In genomic region chr6:11354019-11354418, GRCh38 we compare ENCODE assay signal across 8 cellular contexts.
DNase-seq lines count a peak whose midpoint lies in the region; ATAC-seq and TF ChIP-seq lines count a peak whose summit lies in the region.

No MANE protein-coding gene starts in this region.

- no peak for TF ChIP-seq CTCF in DND-41 (IDR thresholded peaks at IDR 0.05; ENCODE audit: borderline replicate concordance, extremely low read depth, low read length, poor library complexity, severe bottlenecking)

- H3K9ac ChIP-seq in DND-41 (ENCODE audit: low read depth, low read length): peak overlapping the region; percentile 29

- peak overlapping the region; percentile 57 for H3K4me2 ChIP-seq in DND-41 (ENCODE audit: insufficient read depth, low read length)

- H3K4me1 Mint-ChIP-seq in activated naive CD4-positive, alpha-beta T cell treated with anti-CD3 and anti-CD28 coated beads, Interleukin-2, amount 10 ng/mL, durations not matched to agents 7 days and 5 days: peaks cover 62% of the 10 kb centered on the region

- peaks cover 81% of the 10 kb centered on the region for H3K36me3 Mint-ChIP-seq in activated naive CD4-positive, alpha-beta T cell treated with anti-CD3 and anti-CD28 coated beads, Interleukin-2, amount 10 ng/mL, durations not matched to agents 7 days and 5 days

- H3K27ac ChIP-seq in DND-41 (ENCODE audit: low read length): peak overlapping the region; percentile 77

- no peaks in the 10 kb centered on the region for H3K36me3 ChIP-seq in DND-41 (ENCODE audit: insufficient read depth, low read length)

- H3K79me2 ChIP-seq in DND-41 (ENCODE audit: insufficient read depth, low read length): no peaks in the 10 kb centered on the region; the same call in 1 of the 2 replicates

- H3K27me3 Mint-ChIP-seq in activated naive CD4-positive, alpha-beta T cell treated with anti-CD3 and anti-CD28 coated beads, Interleukin-2, amount 10 ng/mL, durations not matched to agents 7 days and 5 days: no peaks in the 10 kb centered on the region

- H2AFZ ChIP-seq in DND-41 (ENCODE audit: low read depth, low read length): peak overlapping the region; percentile 46

- no peaks in the 10 kb centered on the region for H4K20me1 ChIP-seq in DND-41 (ENCODE audit: insufficient read depth, low read length)

- CTCF ChIA-PET in activated naive CD4-positive, alpha-beta T cell treated with anti-CD3 and anti-CD28 coated beads, Interleukin-2, amount 10 ng/mL, durations not matched to agents 7 days and 5 days (lab: Charles Lee): interaction anchor here (0.8 to 2.0 kb wide), 4 partner anchors 13 to 142 kb away, joined by 3 to 11 read pairs (median 5); no protein-coding TSS in a partner anchor

- H3K9me3 Mint-ChIP-seq in activated naive CD4-positive, alpha-beta T cell treated with anti-CD3 and anti-CD28 coated beads, Interleukin-2, amount 10 ng/mL, durations not matched to agents 7 days and 5 days: peaks cover 3% of the 10 kb centered on the region

- H3K4me3 ChIP-seq in DND-41 (ENCODE audit: low read depth in 1 of 2, low read length in 2 of 2): peak overlapping the region in 1 of 2 experiments; percentile 36; a peak in 2 of 4 replicates

- H3K4me1 ChIP-seq in DND-41 (ENCODE audit: insufficient read depth, low read length): peaks cover 29% of the 10 kb centered on the region

- ATAC-seq in DND-41 (ENCODE audit: insufficient read depth, low read depth): peak; percentile 88
- no peak for ATAC-seq in HG03520 (IDR thresholded peaks at IDR 0.05; ENCODE audit: unreplicated experiment)

- no peaks in the 10 kb centered on the region for H3K9me3 ChIP-seq in DND-41 (ENCODE audit: insufficient read depth, low read length, severe bottlenecking)

- H3K27ac Mint-ChIP-seq in activated naive CD4-positive, alpha-beta T cell treated with anti-CD3 and anti-CD28 coated beads, Interleukin-2, amount 10 ng/mL, durations not matched to agents 7 days and 5 days: peak overlapping the region; percentile 86

- DNase-seq in DND-41: peak; percentile 70
- peak; percentile 42 for DNase-seq in HS-27A (ENCODE audit: low read depth)
- DNase-seq in activated naive CD4-positive, alpha-beta T cell treated with anti-CD3 and anti-CD28 coated beads, Interleukin-2, amount 10 ng/mL, durations not matched to agents 7 days and 5 days: peak; percentile 79
- DNase-seq in hepatic stellate cell (ENCODE audit: low spot score): peak; percentile 83
- peak in 2 of 3 donors; percentile 66 to 74 for DNase-seq in stimulated activated CD4-positive, alpha-beta T cell treated with anti-CD3 and anti-CD28 coated beads, TNF-alpha, amount 100 ng/mL, for 48 hours (ENCODE audit: low read depth in 3 of 3)
- DNase-seq in OCI-M2 (lab: John Stamatoyannopoulos, UW; ENCODE audit: unreplicated experiment): no peak
- no peak for DNase-seq in NCI-H2107 treated with DMSO at 0.1 percent for 48 hours (lab: John Stamatoyannopoulos, UW; ENCODE audit: unreplicated experiment)

- peak overlapping the region; percentile 6 for H3K4me3 Mint-ChIP-seq in activated naive CD4-positive, alpha-beta T cell treated with anti-CD3 and anti-CD28 coated beads, Interleukin-2, amount 10 ng/mL, durations not matched to agents 7 days and 5 days

- H3K27me3 ChIP-seq in DND-41 (ENCODE audit: insufficient read depth, low read length, poor library complexity): no peaks in the 10 kb centered on the region

Comparison
In these comparisons a context has a peak if more than half of its experiments do, and no peak if none do; other contexts are left out.
1. DNase-seq: peak in DND-41 (single experiment), HS-27A (single experiment), activated naive CD4-positive, alpha-beta T cell treated with anti-CD3 and anti-CD28 coated beads, Interleukin-2, amount 10 ng/mL, durations not matched to agents 7 days and 5 days (single experiment), hepatic stellate cell (single experiment) and stimulated activated CD4-positive, alpha-beta T cell treated with anti-CD3 and anti-CD28 coated beads, TNF-alpha, amount 100 ng/mL, for 48 hours (2 of 3); none in OCI-M2 (single experiment) and NCI-H2107 treated with DMSO at 0.1 percent for 48 hours (single experiment).